Comparison of ENCODE assay signal across 18 cellular contexts in genomic region chr2:151927501-151928221, GRCh38.
DNase-seq lines count a peak whose midpoint lies in the region; ATAC-seq, FAIRE-seq and TF ChIP-seq lines count a peak whose summit lies in the region.
"Had no signal": no experiment of that assay in that cellular context is flagged by ENCODE, and none has a peak within 500 bp of the region (broad histone marks: within the 10 kb centered on the region; RNA-seq: fewer than 3 reads in every experiment).

No MANE protein-coding gene starts in this region.

- H3K4me1 Mint-ChIP-seq in type B pancreatic cell (ENCODE audit: unreplicated experiment): peaks cover 5% of the 10 kb centered on the region
- H3K4me1 Mint-ChIP-seq: activated CD4-positive, alpha-beta T cell treated with anti-CD3 and anti-CD28 coated beads for 36 hours had no signal

- H3K36me3 ChIP-seq in bronchial epithelial cell (ENCODE audit: control insufficient read depth, insufficient read depth, low read length) (no peaks in the 10 kb centered on the region), lower lobe of right lung (no peaks in the 10 kb centered on the region)
- H3K36me3 ChIP-seq: heart left ventricle, tibial nerve had no signal

- H3K4me1 ChIP-seq in lower lobe of right lung: peaks cover 12% of the 10 kb centered on the region

- H3K4me3 ChIP-seq in bronchial epithelial cell (ENCODE audit: low read depth, low read length) (no peak overlapping the region), lower lobe of right lung (no peak overlapping the region)
- H3K4me3 ChIP-seq: heart left ventricle, tibial nerve had no signal

- peaks cover 14% of the 10 kb centered on the region for H3K27me3 Mint-ChIP-seq in type B pancreatic cell

- DNase-seq in NCI-H146 (lab: John Stamatoyannopoulos, UW) (peak; percentile 40), NCI-H146 treated with DMSO at 0.1 percent for 48 hours (lab: John Stamatoyannopoulos, UW; ENCODE audit: unreplicated experiment) (no peak), bronchial epithelial cell (ENCODE audit: low read depth) (peak; percentile 52), lower lobe of right lung (no peak), type B pancreatic cell (ENCODE audit: extremely low spot score, unreplicated experiment) (no peak), GM20000 (ENCODE audit: low spot score) (no peak), iPS-NIHi11 (ENCODE audit: low spot score) (no peak)
- DNase-seq: 8988T; activated CD4-positive, alpha-beta T cell treated with anti-CD3 and anti-CD28 coated beads for 36 hours; activated naive CD4-positive, alpha-beta T cell treated with anti-CD3 and anti-CD28 coated beads for 36 hours; cortex of kidney; DMS79 treated with DMSO at 0.1 percent for 48 hours; heart left ventricle; NCI-H1092; OCI-M1; T1000 had no signal

- FAIRE-seq in bronchial epithelial cell (lab: Jason Lieb, UNC): peak; percentile 91

- intact Hi-C loops in lower lobe of right lung (cut with DNase I): no loop called here

- no peaks in the 10 kb centered on the region for H3K36me3 Mint-ChIP-seq in type B pancreatic cell

- H3K9me3 Mint-ChIP-seq in type B pancreatic cell: peaks cover 7% of the 10 kb centered on the region
- H3K9me3 Mint-ChIP-seq: activated naive CD4-positive, alpha-beta T cell treated with anti-CD3 and anti-CD28 coated beads for 36 hours had no signal

- no peaks in the 10 kb centered on the region for H3K9me3 ChIP-seq in lower lobe of right lung
- H3K9me3 ChIP-seq: heart left ventricle, tibial nerve had no signal

- no peak for TF ChIP-seq CTCF in bronchial epithelial cell (IDR thresholded peaks at IDR 0.05; ENCODE audit: insufficient read depth, low read length, severe bottlenecking)
- no peak for TF ChIP-seq CTCF in lower lobe of right lung (IDR thresholded peaks at IDR 0.05)
- TF ChIP-seq CTCF in type B pancreatic cell (conservative IDR thresholded peaks at IDR 0.05): no peak
- TF ChIP-seq CTCF in GM20000 (IDR thresholded peaks at IDR 0.05; ENCODE audit: extremely low read depth, missing control alignments): no peak

- H3K27ac Mint-ChIP-seq in type B pancreatic cell: peak overlapping the region; percentile 4
- H3K27ac Mint-ChIP-seq: activated CD4-positive, alpha-beta T cell treated with anti-CD3 and anti-CD28 coated beads for 36 hours; activated naive CD4-positive, alpha-beta T cell treated with anti-CD3 and anti-CD28 coated beads for 36 hours had no signal

- H3K27me3 ChIP-seq in bronchial epithelial cell (ENCODE audit: control insufficient read depth, insufficient read depth, low read length): no peaks in the 10 kb centered on the region
- H3K27me3 ChIP-seq in lower lobe of right lung (ENCODE audit: low read depth): no peaks in the 10 kb centered on the region
- H3K27me3 ChIP-seq: heart left ventricle, tibial nerve had no signal

- ATAC-seq in lower lobe of right lung (peak; percentile 28 to 44), HG02763 (IDR thresholded peaks at IDR 0.05; ENCODE audit: unreplicated experiment) (no peak)
- ATAC-seq: activated CD4-positive, alpha-beta T cell treated with anti-CD3 and anti-CD28 coated beads for 36 hours; heart left ventricle had no signal

- H3K4me3 Mint-ChIP-seq in type B pancreatic cell: no peak overlapping the region
- H3K4me3 Mint-ChIP-seq: activated CD4-positive, alpha-beta T cell treated with anti-CD3 and anti-CD28 coated beads for 36 hours; activated naive CD4-positive, alpha-beta T cell treated with anti-CD3 and anti-CD28 coated beads for 36 hours had no signal

- no peak overlapping the region for H3K27ac ChIP-seq in lower lobe of right lung
- H3K27ac ChIP-seq: heart left ventricle, tibial nerve had no signal

Comparison
In these comparisons a context has a peak if more than half of its experiments do, and no peak if none do; other contexts are left out.
1. DNase-seq: peak in NCI-H146 (single experiment) and bronchial epithelial cell (single experiment); none in NCI-H146 treated with DMSO at 0.1 percent for 48 hours (single experiment), lower lobe of right lung (single experiment), type B pancreatic cell (single experiment), GM20000 (single experiment) and iPS-NIHi11 (single experiment).